In the genomic region with DNA sequence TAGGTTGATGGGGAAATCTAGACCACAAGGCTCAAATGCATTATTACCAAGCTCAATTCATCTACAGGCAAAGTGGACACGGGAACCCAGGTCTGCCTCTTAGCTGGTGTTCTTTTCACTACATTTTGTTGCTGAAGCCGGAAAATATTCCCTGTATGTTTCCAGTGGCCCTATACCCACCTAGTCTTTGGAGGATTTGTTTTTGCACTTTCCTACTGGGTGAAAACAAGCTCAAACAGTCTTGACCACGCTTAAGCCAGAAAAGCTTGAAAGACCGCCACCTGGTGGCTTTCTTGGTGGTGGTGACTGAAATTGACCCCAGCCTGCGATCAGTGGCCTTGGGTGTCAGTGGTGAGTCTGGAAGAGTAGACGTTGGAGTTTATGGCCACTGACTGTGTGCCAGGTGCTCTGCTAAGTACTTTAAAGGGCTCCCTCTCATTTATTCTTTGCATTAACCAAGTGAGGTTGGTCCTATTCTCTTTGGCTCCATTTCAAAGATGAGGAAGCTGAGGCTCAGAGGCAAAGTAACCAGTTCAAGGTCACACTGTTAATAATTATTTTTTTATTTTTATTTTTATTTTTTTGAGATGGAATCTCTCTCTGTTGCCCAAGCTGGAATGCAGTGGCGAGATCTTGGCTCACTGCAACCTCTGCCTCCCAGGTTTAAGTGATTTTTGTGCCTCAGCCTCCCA, we compare ENCODE assay signal across 8 cellular contexts. TPM values are rescaled to one million over a fixed set of nuclear protein-coding genes. Genes with fewer than 3 reads are reported as not detected.
A peak's percentile ranks its signal among the peaks of the same experiment; 100 is the strongest.
DNase-seq lines count a peak whose midpoint lies in the region; ATAC-seq, FAIRE-seq and TF ChIP-seq lines count a peak whose summit lies in the region.

No MANE protein-coding gene starts in this region.

- intact Hi-C loops in activated CD8-positive, alpha-beta T cell treated with anti-CD3 and anti-CD28 coated beads for 36 hours (cut with micrococcal nuclease) = loop anchor here (5.0 to 10.0 kb wide), 2 partner anchors 129 to 247 kb away; no protein-coding TSS in a partner anchor
- intact Hi-C loops in esophagus squamous epithelium (cut with DNase I) = loop anchor here (5.0 kb wide), 1 partner anchor 129 kb away; no protein-coding TSS in a partner anchor

- no peak for TF ChIP-seq POLR2A in GM12892 (IDR thresholded peaks at IDR 0.05; ENCODE audit: low read depth, low read length)
- TF ChIP-seq POLR2A in esophagus squamous epithelium (IDR thresholded peaks at IDR 0.05) = no peak

- 20 to 21% methylated on average over 6 to 7 of the region's 7 CpGs for WGBS in esophagus squamous epithelium, 2 donors

- no peaks in the 10 kb centered on the region for H3K9me3 ChIP-seq in esophagus squamous epithelium

- DNase-seq in AG09319 (ENCODE audit: extremely low read depth, low read depth) = peak; percentile 4
- DNase-seq in GM12892 (ENCODE audit: insufficient read length) = no peak
- DNase-seq in NCI-H2227 (lab: John Stamatoyannopoulos, UW; ENCODE audit: unreplicated experiment) = peak; percentile 62
- peak; percentile 71 for DNase-seq in activated CD8-positive, alpha-beta T cell treated with anti-CD3 and anti-CD28 coated beads for 36 hours
- DNase-seq in esophagus squamous epithelium (lab: John Stamatoyannopoulos, UW) = no peak
- peak; percentile 77 for DNase-seq in nephron progenitor cell
- peak; percentile 61 for DNase-seq in ureter (ENCODE audit: low spot score)

- TF ChIP-seq CTCF in AG09319 (IDR thresholded peaks at IDR 0.05; ENCODE audit: low read depth, low read length) (peak; percentile 71), esophagus squamous epithelium (IDR thresholded peaks at IDR 0.05) (peak; percentile 40 to 70 (median 60)), nephron progenitor cell (IDR thresholded peaks at IDR 0.05) (peak; percentile 70)
- TF ChIP-seq CTCF in activated CD8-positive, alpha-beta T cell treated with anti-CD3 and anti-CD28 coated beads for 36 hours (IDR thresholded peaks at IDR 0.05) = peak; percentile 61

- peak; percentile 45 for ATAC-seq in activated CD8-positive, alpha-beta T cell treated with anti-CD3 and anti-CD28 coated beads for 36 hours
- ATAC-seq in GM21723 (IDR thresholded peaks at IDR 0.05; ENCODE audit: unreplicated experiment) = no peak

- no peaks in the 10 kb centered on the region for H3K4me1 ChIP-seq in esophagus squamous epithelium

- peak; percentile 58 for FAIRE-seq in GM12892 (lab: Jason Lieb, UNC)

- H3K27me3 ChIP-seq in esophagus squamous epithelium = peaks cover 0 to 91% (median 0%) of the 10 kb centered on the region in 4 donors

- H3K4me3 Mint-ChIP-seq in activated CD8-positive, alpha-beta T cell treated with anti-CD3 and anti-CD28 coated beads for 36 hours = no peak overlapping the region
- no peak overlapping the region for H3K4me3 Mint-ChIP-seq in nephron progenitor cell

- H3K27ac ChIP-seq in esophagus squamous epithelium = no peak overlapping the region

- CTCF ChIA-PET in activated CD8-positive, alpha-beta T cell treated with anti-CD3 and anti-CD28 coated beads for 36 hours (lab: Charles Lee) = interaction anchor here (0.6 to 7.8 kb wide), 30 partner anchors 9 to 340 kb away, joined by 3 to 93 read pairs (median 4); partner anchors contain the start of gene CRTAC1

- H3K27ac Mint-ChIP-seq in activated CD8-positive, alpha-beta T cell treated with anti-CD3 and anti-CD28 coated beads for 36 hours = no peak overlapping the region
- no peak overlapping the region for H3K27ac Mint-ChIP-seq in nephron progenitor cell

- H3K4me3 ChIP-seq in esophagus squamous epithelium = no peak overlapping the region

- POLR2A ChIA-PET in activated CD8-positive, alpha-beta T cell treated with anti-CD3 and anti-CD28 coated beads for 36 hours (lab: Charles Lee) = no interaction called here

- H3K9me3 Mint-ChIP-seq in activated CD8-positive, alpha-beta T cell treated with anti-CD3 and anti-CD28 coated beads for 36 hours = no peaks in the 10 kb centered on the region
- H3K9me3 Mint-ChIP-seq in nephron progenitor cell = no peaks in the 10 kb centered on the region

- H3K36me3 ChIP-seq in esophagus squamous epithelium = no peaks in the 10 kb centered on the region

- no peaks in the 10 kb centered on the region for H3K36me3 Mint-ChIP-seq in activated CD8-positive, alpha-beta T cell treated with anti-CD3 and anti-CD28 coated beads for 36 hours (ENCODE audit: low read depth)
- H3K36me3 Mint-ChIP-seq in nephron progenitor cell (ENCODE audit: low read depth) = no peaks in the 10 kb centered on the region

- peaks cover 59% of the 10 kb centered on the region for H3K27me3 Mint-ChIP-seq in activated CD8-positive, alpha-beta T cell treated with anti-CD3 and anti-CD28 coated beads for 36 hours
- peaks cover 89% of the 10 kb centered on the region for H3K27me3 Mint-ChIP-seq in nephron progenitor cell (ENCODE audit: low read depth, poor library complexity)

- peaks cover 4% of the 10 kb centered on the region for H3K4me1 Mint-ChIP-seq in activated CD8-positive, alpha-beta T cell treated with anti-CD3 and anti-CD28 coated beads for 36 hours (ENCODE audit: low read depth)
- H3K4me1 Mint-ChIP-seq in nephron progenitor cell = peaks cover 15% of the 10 kb centered on the region

RNA-seq across cellular contexts. Expression of gene CRTAC1, which starts 11.1 kb away (rescaled TPM):
- polyA plus RNA-seq in GM12892 (2012; ENCODE audit: missing spikeins) = not detected
- not detected for total RNA-seq in activated CD8-positive, alpha-beta T cell treated with anti-CD3 and anti-CD28 coated beads for 36 hours
- 10 to 100 TPM in 1 of 4 donors, 1 to 10 TPM in 2, under 1 TPM in 1; 0.22 to 10.7 (median 2.5) TPM for total RNA-seq in esophagus squamous epithelium
- 11.9 TPM for total RNA-seq in ureter

Comparison
In these comparisons a context has a peak if more than half of its experiments do, and no peak if none do; other contexts are left out.
1. DNase-seq: peak in AG09319 (single experiment), NCI-H2227 (single experiment), activated CD8-positive, alpha-beta T cell treated with anti-CD3 and anti-CD28 coated beads for 36 hours (single experiment), nephron progenitor cell (single experiment) and ureter (single experiment); none in GM12892 (single experiment) and esophagus squamous epithelium (single experiment).
2. Peak in every context shown above with its lines, with median percentiles within 50 percentile points of each other: CTCF ChIP-seq.